15 cellular contexts compared by ENCODE assay signal in the genomic region with DNA sequence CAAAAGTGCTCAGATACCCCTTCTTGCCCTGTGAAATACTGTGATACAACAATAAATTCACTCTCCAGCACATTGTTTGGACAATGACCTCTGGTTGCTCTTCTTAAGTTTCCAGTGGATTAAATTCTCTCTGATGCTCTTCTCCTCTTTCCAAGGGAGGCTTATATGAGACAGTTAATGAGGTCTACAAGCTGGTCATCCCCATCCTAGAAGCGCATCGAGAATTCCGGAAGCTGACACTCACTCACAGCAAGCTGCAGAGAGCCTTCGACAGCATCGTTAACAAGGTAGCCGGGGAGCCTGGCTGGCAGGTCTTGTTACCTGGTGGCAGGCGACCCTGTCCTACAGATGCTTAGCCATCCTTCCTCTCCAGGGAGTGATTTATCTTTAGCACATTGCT.
"Had no signal": no experiment of that assay in that cellular context is flagged by ENCODE, and none has a peak within 500 bp of the region (broad histone marks: within the 10 kb centered on the region; RNA-seq: fewer than 3 reads in every experiment).

No MANE protein-coding gene starts in this region.

- H3K4me3 Mint-ChIP-seq: activated T-cell treated with anti-CD3 and anti-CD28 coated beads, Interleukin-2, amount 50 U/mL, for 4 hours; memory B cell; naive thymus-derived CD8-positive, alpha-beta T cell had no signal

- H3K27me3 Mint-ChIP-seq: memory B cell; naive thymus-derived CD8-positive, alpha-beta T cell had no signal

- ATAC-seq: activated T-cell treated with anti-CD3 and anti-CD28 coated beads, Interleukin-2, amount 50 U/mL, for 4 hours; esophagus mucosa; left ventricle myocardium superior; mucosa of descending colon; naive thymus-derived CD8-positive, alpha-beta T cell; stimulated activated naive CD8-positive, alpha-beta T cell treated with anti-CD3 and anti-CD28 coated beads, Interleukin-15, Interleukin-2, amounts not matched to agents 100 U/mL and 50 U/mL, for 24 hours had no signal

- H3K9me3 Mint-ChIP-seq: activated T-cell treated with anti-CD3 and anti-CD28 coated beads, Interleukin-2, amount 50 U/mL, for 4 hours; memory B cell; naive thymus-derived CD8-positive, alpha-beta T cell had no signal

- H3K4me1 Mint-ChIP-seq: memory B cell had no signal

- DNase-seq: activated gamma-delta T cell; activated T-cell treated with anti-CD3 and anti-CD28 coated beads, Interleukin-2, amount 50 U/mL, for 4 hours; adrenal gland; kidney; left ventricle myocardium superior; mucosa of descending colon; naive thymus-derived CD8-positive, alpha-beta T cell; occipital lobe; stimulated activated CD4-positive, alpha-beta T cell treated with anti-CD3 and anti-CD28 coated beads, Interleukin-2, amount 100 ng/mL, for 48 hours; stimulated activated naive CD8-positive, alpha-beta T cell treated with anti-CD3 and anti-CD28 coated beads, Interleukin-15, Interleukin-2, amounts not matched to agents 100 U/mL and 50 U/mL, for 24 hours; SW 1271; T-helper 9 cell; transverse colon had no signal
